Comparison of ENCODE assay signal across 1 cellular context in genomic region chr11:27420722-27421572, GRCh38.
TF ChIP-seq lines count a peak whose summit lies in the region.

No MANE protein-coding gene starts in this region.

TF ChIP-seq in K562, 482 proteins besides CTCF, POLR2A, EP300 and RAD21 (continued from another document and continues in another):
- peak in 1 of 2 experiments; percentile 29; a peak in 1 of 4 replicates for TF ChIP-seq ETV6 (IDR thresholded peaks at IDR 0.05; ENCODE audit: borderline replicate concordance in 1 of 2, low read depth in 2 of 2, low read length in 1 of 2)
- no peak for TF ChIP-seq ETV6 (CRISPR knock-in tag; IDR thresholded peaks at IDR 0.05; ENCODE audit: borderline replicate concordance)
- TF ChIP-seq MAFF (IDR thresholded peaks at IDR 0.05; ENCODE audit: low read length): peak; percentile 28; the same call in 1 of the 2 replicates
- TF ChIP-seq SIRT6 (IDR thresholded peaks at IDR 0.05; ENCODE audit: low read depth, low read length): no peak
- no peak for TF ChIP-seq NUFIP1 (IDR thresholded peaks at IDR 0.05; ENCODE audit: partially characterized antibody)
- TF ChIP-seq HDAC6 (IDR thresholded peaks at IDR 0.05; ENCODE audit: low read depth, low read length): no peak
- TF ChIP-seq, protein P1, sequence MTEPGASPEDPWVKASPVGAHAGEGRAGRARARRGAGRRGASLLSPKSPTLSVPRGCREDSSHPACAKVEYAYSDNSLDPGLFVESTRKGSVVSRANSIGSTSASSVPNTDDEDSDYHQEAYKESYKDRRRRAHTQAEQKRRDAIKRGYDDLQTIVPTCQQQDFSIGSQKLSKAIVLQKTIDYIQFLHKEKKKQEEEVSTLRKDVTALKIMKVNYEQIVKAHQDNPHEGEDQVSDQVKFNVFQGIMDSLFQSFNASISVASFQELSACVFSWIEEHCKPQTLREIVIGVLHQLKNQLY (CRISPR knock-in tag; conservative IDR thresholded peaks at IDR 0.05): no peak
- TF ChIP-seq, protein P2, sequence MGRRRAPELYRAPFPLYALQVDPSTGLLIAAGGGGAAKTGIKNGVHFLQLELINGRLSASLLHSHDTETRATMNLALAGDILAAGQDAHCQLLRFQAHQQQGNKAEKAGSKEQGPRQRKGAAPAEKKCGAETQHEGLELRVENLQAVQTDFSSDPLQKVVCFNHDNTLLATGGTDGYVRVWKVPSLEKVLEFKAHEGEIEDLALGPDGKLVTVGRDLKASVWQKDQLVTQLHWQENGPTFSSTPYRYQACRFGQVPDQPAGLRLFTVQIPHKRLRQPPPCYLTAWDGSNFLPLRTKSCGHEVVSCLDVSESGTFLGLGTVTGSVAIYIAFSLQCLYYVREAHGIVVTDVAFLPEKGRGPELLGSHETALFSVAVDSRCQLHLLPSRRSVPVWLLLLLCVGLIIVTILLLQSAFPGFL (CRISPR knock-in tag; IDR thresholded peaks at IDR 0.05): no peak
- TF ChIP-seq, protein P3, sequence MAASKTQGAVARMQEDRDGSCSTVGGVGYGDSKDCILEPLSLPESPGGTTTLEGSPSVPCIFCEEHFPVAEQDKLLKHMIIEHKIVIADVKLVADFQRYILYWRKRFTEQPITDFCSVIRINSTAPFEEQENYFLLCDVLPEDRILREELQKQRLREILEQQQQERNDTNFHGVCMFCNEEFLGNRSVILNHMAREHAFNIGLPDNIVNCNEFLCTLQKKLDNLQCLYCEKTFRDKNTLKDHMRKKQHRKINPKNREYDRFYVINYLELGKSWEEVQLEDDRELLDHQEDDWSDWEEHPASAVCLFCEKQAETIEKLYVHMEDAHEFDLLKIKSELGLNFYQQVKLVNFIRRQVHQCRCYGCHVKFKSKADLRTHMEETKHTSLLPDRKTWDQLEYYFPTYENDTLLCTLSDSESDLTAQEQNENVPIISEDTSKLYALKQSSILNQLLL (CRISPR knock-in tag; IDR thresholded peaks at IDR 0.05; ENCODE audit: borderline replicate concordance): no peak
- no peak for TF ChIP-seq NR2F6 (CRISPR knock-in tag; IDR thresholded peaks at IDR 0.05)
- TF ChIP-seq, protein P4, sequence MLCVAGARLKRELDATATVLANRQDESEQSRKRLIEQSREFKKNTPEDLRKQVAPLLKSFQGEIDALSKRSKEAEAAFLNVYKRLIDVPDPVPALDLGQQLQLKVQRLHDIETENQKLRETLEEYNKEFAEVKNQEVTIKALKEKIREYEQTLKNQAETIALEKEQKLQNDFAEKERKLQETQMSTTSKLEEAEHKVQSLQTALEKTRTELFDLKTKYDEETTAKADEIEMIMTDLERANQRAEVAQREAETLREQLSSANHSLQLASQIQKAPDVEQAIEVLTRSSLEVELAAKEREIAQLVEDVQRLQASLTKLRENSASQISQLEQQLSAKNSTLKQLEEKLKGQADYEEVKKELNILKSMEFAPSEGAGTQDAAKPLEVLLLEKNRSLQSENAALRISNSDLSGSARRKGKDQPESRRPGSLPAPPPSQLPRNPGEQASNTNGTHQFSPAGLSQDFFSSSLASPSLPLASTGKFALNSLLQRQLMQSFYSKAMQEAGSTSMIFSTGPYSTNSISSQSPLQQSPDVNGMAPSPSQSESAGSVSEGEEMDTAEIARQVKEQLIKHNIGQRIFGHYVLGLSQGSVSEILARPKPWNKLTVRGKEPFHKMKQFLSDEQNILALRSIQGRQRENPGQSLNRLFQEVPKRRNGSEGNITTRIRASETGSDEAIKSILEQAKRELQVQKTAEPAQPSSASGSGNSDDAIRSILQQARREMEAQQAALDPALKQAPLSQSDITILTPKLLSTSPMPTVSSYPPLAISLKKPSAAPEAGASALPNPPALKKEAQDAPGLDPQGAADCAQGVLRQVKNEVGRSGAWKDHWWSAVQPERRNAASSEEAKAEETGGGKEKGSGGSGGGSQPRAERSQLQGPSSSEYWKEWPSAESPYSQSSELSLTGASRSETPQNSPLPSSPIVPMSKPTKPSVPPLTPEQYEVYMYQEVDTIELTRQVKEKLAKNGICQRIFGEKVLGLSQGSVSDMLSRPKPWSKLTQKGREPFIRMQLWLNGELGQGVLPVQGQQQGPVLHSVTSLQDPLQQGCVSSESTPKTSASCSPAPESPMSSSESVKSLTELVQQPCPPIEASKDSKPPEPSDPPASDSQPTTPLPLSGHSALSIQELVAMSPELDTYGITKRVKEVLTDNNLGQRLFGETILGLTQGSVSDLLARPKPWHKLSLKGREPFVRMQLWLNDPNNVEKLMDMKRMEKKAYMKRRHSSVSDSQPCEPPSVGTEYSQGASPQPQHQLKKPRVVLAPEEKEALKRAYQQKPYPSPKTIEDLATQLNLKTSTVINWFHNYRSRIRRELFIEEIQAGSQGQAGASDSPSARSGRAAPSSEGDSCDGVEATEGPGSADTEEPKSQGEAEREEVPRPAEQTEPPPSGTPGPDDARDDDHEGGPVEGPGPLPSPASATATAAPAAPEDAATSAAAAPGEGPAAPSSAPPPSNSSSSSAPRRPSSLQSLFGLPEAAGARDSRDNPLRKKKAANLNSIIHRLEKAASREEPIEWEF (CRISPR knock-in tag; IDR thresholded peaks at IDR 0.05): 0 out of 2 replicates have a peak, but pooled peaks have one; percentile 16
- no peak for TF ChIP-seq XRCC4 (IDR thresholded peaks at IDR 0.05; ENCODE audit: extremely low read depth, insufficient read depth, insufficient read length)
- no peak for TF ChIP-seq FOXA1 (IDR thresholded peaks at IDR 0.05; ENCODE audit: borderline replicate concordance)
- TF ChIP-seq ZNF592 (IDR thresholded peaks at IDR 0.05): no peak
- no peak; the same call in 1 of the 2 replicates for TF ChIP-seq RNF2 (IDR thresholded peaks at IDR 0.05)
- TF ChIP-seq MEF2A (IDR thresholded peaks at IDR 0.05; ENCODE audit: control insufficient read depth, low read depth, low read length): no peak
- TF ChIP-seq E2F6 (IDR thresholded peaks at IDR 0.05; ENCODE audit: borderline replicate concordance in 1 of 2, extremely low read depth in 1 of 2, insufficient read depth in 1 of 2, insufficient read length in 1 of 2, low read depth in 1 of 2, low read length in 1 of 2, poor library complexity in 1 of 2, severe bottlenecking in 1 of 2): no peak
- TF ChIP-seq SREBF2 (CRISPR knock-in tag; IDR thresholded peaks at IDR 0.05): no peak
- no peak for TF ChIP-seq ZNF174 (CRISPR knock-in tag; IDR thresholded peaks at IDR 0.05)
- TF ChIP-seq ATF7 (IDR thresholded peaks at IDR 0.05): peak; percentile 70
- TF ChIP-seq BRCA1 (IDR thresholded peaks at IDR 0.05): no peak
- TF ChIP-seq BRCA1 (CRISPR knock-in tag; IDR thresholded peaks at IDR 0.05): no peak
- TF ChIP-seq MYC (IDR thresholded peaks at IDR 0.05; ENCODE audit: low read depth, low read length): peak; percentile 49; the same call in 1 of the 2 replicates
- no peak for TF ChIP-seq MYC (CRISPR knock-in tag; IDR thresholded peaks at IDR 0.05; ENCODE audit: borderline replicate concordance, low read depth)
- no peak for TF ChIP-seq RBM14 (IDR thresholded peaks at IDR 0.05; ENCODE audit: borderline replicate concordance, insufficient read depth, low read depth, low read length)
- TF ChIP-seq KDM1A (IDR thresholded peaks at IDR 0.05): peak; percentile 96 to 98
- no peak for TF ChIP-seq HNRNPUL1 (IDR thresholded peaks at IDR 0.05; ENCODE audit: low read length)
- TF ChIP-seq ETV5 (CRISPR knock-in tag; IDR thresholded peaks at IDR 0.05; ENCODE audit: low read depth): no peak
- TF ChIP-seq MYNN (IDR thresholded peaks at IDR 0.05): 0 out of 2 replicates have a peak, but pooled peaks have one; percentile 44
- TF ChIP-seq MYNN (CRISPR knock-in tag; IDR thresholded peaks at IDR 0.05): no peak
- TF ChIP-seq KHSRP (IDR thresholded peaks at IDR 0.05): peak; percentile 88
- TF ChIP-seq, protein P5, sequence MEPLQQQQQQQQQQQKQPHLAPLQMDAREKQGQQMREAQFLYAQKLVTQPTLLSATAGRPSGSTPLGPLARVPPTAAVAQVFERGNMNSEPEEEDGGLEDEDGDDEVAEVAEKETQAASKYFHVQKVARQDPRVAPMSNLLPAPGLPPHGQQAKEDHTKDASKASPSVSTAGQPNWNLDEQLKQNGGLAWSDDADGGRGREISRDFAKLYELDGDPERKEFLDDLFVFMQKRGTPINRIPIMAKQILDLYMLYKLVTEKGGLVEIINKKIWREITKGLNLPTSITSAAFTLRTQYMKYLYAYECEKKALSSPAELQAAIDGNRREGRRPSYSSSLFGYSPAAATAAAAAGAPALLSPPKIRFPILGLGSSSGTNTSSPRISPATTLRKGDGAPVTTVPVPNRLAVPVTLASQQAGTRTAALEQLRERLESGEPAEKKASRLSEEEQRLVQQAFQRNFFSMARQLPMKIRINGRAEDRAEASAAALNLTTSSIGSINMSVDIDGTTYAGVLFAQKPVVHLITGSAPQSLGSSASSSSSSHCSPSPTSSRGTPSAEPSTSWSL (CRISPR knock-in tag; IDR thresholded peaks at IDR 0.05; ENCODE audit: borderline replicate concordance): no peak
- 0 out of 2 replicates have a peak, but pooled peaks have one; percentile 43 for TF ChIP-seq OTX1 (CRISPR knock-in tag; IDR thresholded peaks at IDR 0.05)
- TF ChIP-seq, protein P6, sequence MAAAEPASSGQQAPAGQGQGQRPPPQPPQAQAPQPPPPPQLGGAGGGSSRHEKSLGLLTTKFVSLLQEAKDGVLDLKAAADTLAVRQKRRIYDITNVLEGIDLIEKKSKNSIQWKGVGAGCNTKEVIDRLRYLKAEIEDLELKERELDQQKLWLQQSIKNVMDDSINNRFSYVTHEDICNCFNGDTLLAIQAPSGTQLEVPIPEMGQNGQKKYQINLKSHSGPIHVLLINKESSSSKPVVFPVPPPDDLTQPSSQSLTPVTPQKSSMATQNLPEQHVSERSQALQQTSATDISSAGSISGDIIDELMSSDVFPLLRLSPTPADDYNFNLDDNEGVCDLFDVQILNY (CRISPR knock-in tag; IDR thresholded peaks at IDR 0.05): no peak
- peak; percentile 90 for TF ChIP-seq SMAD1 (IDR thresholded peaks at IDR 0.05; ENCODE audit: low read depth, low read length, partially characterized antibody)
- no peak for TF ChIP-seq MCM3 (IDR thresholded peaks at IDR 0.05)
- TF ChIP-seq EGR1 (conservative IDR thresholded peaks at IDR 0.05): no peak
- TF ChIP-seq POU5F1 (IDR thresholded peaks at IDR 0.05; ENCODE audit: borderline replicate concordance, low read depth, low read length, partially characterized antibody): no peak
- TF ChIP-seq HLTF (IDR thresholded peaks at IDR 0.05): peak; percentile 76; the same call in 1 of the 2 replicates
- TF ChIP-seq ZKSCAN8 (CRISPR knock-in tag; IDR thresholded peaks at IDR 0.05): no peak
- no peak for TF ChIP-seq ZNF232 (CRISPR knock-in tag; IDR thresholded peaks at IDR 0.05)
- TF ChIP-seq, protein P7, sequence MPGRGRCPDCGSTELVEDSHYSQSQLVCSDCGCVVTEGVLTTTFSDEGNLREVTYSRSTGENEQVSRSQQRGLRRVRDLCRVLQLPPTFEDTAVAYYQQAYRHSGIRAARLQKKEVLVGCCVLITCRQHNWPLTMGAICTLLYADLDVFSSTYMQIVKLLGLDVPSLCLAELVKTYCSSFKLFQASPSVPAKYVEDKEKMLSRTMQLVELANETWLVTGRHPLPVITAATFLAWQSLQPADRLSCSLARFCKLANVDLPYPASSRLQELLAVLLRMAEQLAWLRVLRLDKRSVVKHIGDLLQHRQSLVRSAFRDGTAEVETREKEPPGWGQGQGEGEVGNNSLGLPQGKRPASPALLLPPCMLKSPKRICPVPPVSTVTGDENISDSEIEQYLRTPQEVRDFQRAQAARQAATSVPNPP (IDR thresholded peaks at IDR 0.05; ENCODE audit: borderline replicate concordance, insufficient read depth, insufficient read length): no peak
- TF ChIP-seq MNT (conservative IDR thresholded peaks at IDR 0.05): peak in 1 of 2 experiments; percentile 61; a peak in 3 of 4 replicates
